Comparison of ENCODE assay signal across 8 cellular contexts in genomic region chr2:45935791-45936622, GRCh38.
DNase-seq lines count a peak whose midpoint lies in the region; ATAC-seq and TF ChIP-seq lines count a peak whose summit lies in the region.

No MANE protein-coding gene starts in this region.

- peak; percentile 83 for TF ChIP-seq CTCF in BE2C (IDR thresholded peaks at IDR 0.05; ENCODE audit: low read depth, low read length)
- TF ChIP-seq CTCF in NB4 (IDR thresholded peaks at IDR 0.05; ENCODE audit: low read depth, low read length): peak; percentile 68
- peak; percentile 85 for TF ChIP-seq CTCF in left ventricle myocardium inferior (IDR thresholded peaks at IDR 0.05; ENCODE audit: borderline replicate concordance)

- H3K36me3 ChIP-seq in BE2C: no peaks in the 10 kb centered on the region
- H3K36me3 ChIP-seq in left ventricle myocardium inferior: no peaks in the 10 kb centered on the region

- H3K9me3 ChIP-seq in BE2C (no peaks in the 10 kb centered on the region), left ventricle myocardium inferior (replicated peaks) (no peaks in the 10 kb centered on the region)

- H3K4me1 ChIP-seq in BE2C: peaks cover 18% of the 10 kb centered on the region
- peaks cover 35% of the 10 kb centered on the region for H3K4me1 ChIP-seq in left ventricle myocardium inferior

- 0 out of 2 replicates have a peak overlapping the region, but pooled peaks have one; percentile 9 for H3K4me3 ChIP-seq in BE2C (ENCODE audit: low read depth, low read length)
- H3K4me3 ChIP-seq in NB4 (ENCODE audit: low read depth, low read length): no peak overlapping the region
- H3K4me3 ChIP-seq in left ventricle myocardium inferior: no peak overlapping the region

- intact Hi-C loops in left ventricle myocardium inferior (cut with micrococcal nuclease): loop anchor here (5.0 kb wide), 2 partner anchors 159 to 294 kb away; no protein-coding TSS in a partner anchor

- H3K27ac ChIP-seq in left ventricle myocardium inferior (replicated peaks): peak overlapping the region; percentile 52

- no peak for TF ChIP-seq POLR2A in NB4 (IDR thresholded peaks at IDR 0.05; ENCODE audit: extremely low read depth, insufficient read length)

- DNase-seq in BE2C (peak; percentile 93), NB4 (ENCODE audit: low read depth) (peak; percentile 86), SHP77 treated with DMSO at 0.1 percent for 48 hours (lab: John Stamatoyannopoulos, UW) (peak; percentile 25), amniotic stem cell (lab: John Stamatoyannopoulos, UW) (peak; percentile 99), left ventricle myocardium inferior (peak; percentile 91), pulmonary artery endothelial cell (ENCODE audit: low read depth, low spot score) (peak; percentile 78)
- DNase-seq in NK-92 treated with Interleukin-12 subunit alpha and Interleukin-12 subunit beta, amount 100 ng/mL, for 24 hours (lab: John Stamatoyannopoulos, UW): no peak

- H3K27me3 ChIP-seq in BE2C (no peaks in the 10 kb centered on the region), left ventricle myocardium inferior (ENCODE audit: low read depth) (no peaks in the 10 kb centered on the region)

- peak; percentile 60 for ATAC-seq in GM21381 (IDR thresholded peaks at IDR 0.05; ENCODE audit: unreplicated experiment)
